ENCODE assay signal across 19 cellular contexts in genomic region chr6:130888246-130888645, GRCh38.
A peak's percentile ranks its signal among the peaks of the same experiment; 100 is the strongest.
DNase-seq lines count a peak whose midpoint lies in the region; ATAC-seq, FAIRE-seq and TF ChIP-seq lines count a peak whose summit lies in the region.
"Had no signal": no experiment of that assay in that cellular context is flagged by ENCODE, and none has a peak within 500 bp of the region (broad histone marks: within the 10 kb centered on the region; RNA-seq: fewer than 3 reads in every experiment).

No MANE protein-coding gene starts in this region.

- BruUV-seq in endothelial cell of umbilical vein (replicated peaks; lab: Mats Ljungman, UMichigan) = no TSS peak

- H3K4me2 ChIP-seq in endothelial cell of umbilical vein (ENCODE audit: insufficient read depth, low read length) = no peak overlapping the region
- H3K4me2 ChIP-seq: BLaER1, GM23338 had no signal

- H3K9me1 ChIP-seq in endothelial cell of umbilical vein (replicated peaks; ENCODE audit: control insufficient read depth, extremely low read depth, insufficient read depth, low read length) = no peaks in the 10 kb centered on the region

- H3K9me3 ChIP-seq in T-helper 17 cell (ENCODE audit: control insufficient read depth, low read length, poor library complexity, severe bottlenecking) (no peaks in the 10 kb centered on the region), endothelial cell of umbilical vein (replicated peaks; ENCODE audit: control insufficient read depth, insufficient read depth, low read length) (no peaks in the 10 kb centered on the region)
- H3K9me3 ChIP-seq: BLaER1, Peyer's patch had no signal

- H3K4me1 Mint-ChIP-seq in T-helper 17 cell = peaks cover 10% of the 10 kb centered on the region
- H3K4me1 Mint-ChIP-seq in nephron = peaks cover 24% of the 10 kb centered on the region
- H3K4me1 Mint-ChIP-seq: CD4-positive, alpha-beta memory T cell had no signal

- DNase-seq in T-helper 17 cell = no peak
- DNase-seq in endothelial cell of umbilical vein (ENCODE audit: low read depth, low spot score) = peak; percentile 44
- DNase-seq in superior temporal gyrus (ENCODE audit: extremely low spot score) = peak; percentile 80
- DNase-seq in SIG-M5 treated with dmso at 0.1 percent for 504 hours (lab: John Stamatoyannopoulos, UW; ENCODE audit: unreplicated experiment) = no peak
- no peak for DNase-seq in NCI-H446 (lab: John Stamatoyannopoulos, UW)
- DNase-seq in NCI-H1930 (lab: John Stamatoyannopoulos, UW) = no peak
- DNase-seq: CD4-positive, alpha-beta memory T cell; EL; HCEC 1CT; MM.1S; NCI-H1092; NCI-H1436 treated with DMSO at 0.1 percent for 48 hours; NCI-H2029 treated with DMSO at 0.1 percent for 48 hours; NCI-H2171 treated with DMSO at 0.1 percent for 48 hours; Peyer's patch had no signal

- no peak for ATAC-seq in T-helper 17 cell
- ATAC-seq: GM23338 had no signal

- H3K79me2 ChIP-seq in endothelial cell of umbilical vein (ENCODE audit: control insufficient read depth, insufficient read depth, low read length) = no peaks in the 10 kb centered on the region

- peak; percentile 15 for FAIRE-seq in endothelial cell of umbilical vein (lab: Jason Lieb, UNC)
- FAIRE-seq: GM12891 had no signal

- POLR2A ChIA-PET in endothelial cell of umbilical vein (lab: Charles Lee) = no interaction called here

- TF ChIP-seq CTCF in endothelial cell of umbilical vein (IDR thresholded peaks at IDR 0.05; ENCODE audit: extremely low read depth in 1 of 2, insufficient read depth in 1 of 2, low read depth in 1 of 2, low read length in 2 of 2) = no peak
- no peak for TF ChIP-seq CTCF in nephron (IDR thresholded peaks at IDR 0.05; ENCODE audit: unreplicated experiment in 3 of 3)

- H3K27ac Mint-ChIP-seq in T-helper 17 cell (peak overlapping the region; percentile 47), nephron (peak overlapping the region; percentile 0 to 53 (median 1))
- H3K27ac Mint-ChIP-seq: CD4-positive, alpha-beta memory T cell; GM23338 had no signal

- H3K27me3 ChIP-seq in endothelial cell of umbilical vein (ENCODE audit: control insufficient read depth in 2 of 2, insufficient read depth in 2 of 2, low read length in 2 of 2) = no peaks in the 10 kb centered on the region
- H3K27me3 ChIP-seq: BLaER1, Peyer's patch had no signal

- TF ChIP-seq POLR2A in endothelial cell of umbilical vein (IDR thresholded peaks at IDR 0.05; ENCODE audit: low read depth, low read length) = no peak

- no peak overlapping the region for H3K27ac ChIP-seq in endothelial cell of umbilical vein (ENCODE audit: insufficient read depth, low read depth, low read length)
- H3K27ac ChIP-seq: BLaER1, Peyer's patch had no signal

- peaks cover 1 to 2% of the 10 kb centered on the region in 2 experiments for H3K36me3 ChIP-seq in endothelial cell of umbilical vein (ENCODE audit: control insufficient read depth in 2 of 2, extremely low read depth in 1 of 2, insufficient read depth in 2 of 2, low read length in 2 of 2)

- CTCF ChIA-PET in endothelial cell of umbilical vein (lab: Charles Lee) = interaction anchor here (1.8 to 14.6 kb wide), 2 partner anchors 228 to 645 kb away, joined by 6 to 436 read pairs; no protein-coding TSS in a partner anchor

- dilution Hi-C loops in endothelial cell of umbilical vein (cut with MboI; ENCODE audit: extremely low pct_ligation_motif_present, low sequenced_read_pairs) = no loop called here

- H3K27me3 Mint-ChIP-seq in T-helper 17 cell (no peaks in the 10 kb centered on the region), nephron (ENCODE audit: low read depth) (no peaks in the 10 kb centered on the region)
- H3K27me3 Mint-ChIP-seq: CD4-positive, alpha-beta memory T cell had no signal

- peak overlapping the region; percentile 35 for H2AFZ ChIP-seq in endothelial cell of umbilical vein (ENCODE audit: low read depth, low read length)
- H2AFZ ChIP-seq: GM23338 had no signal

- no peak overlapping the region for H3K4me3 Mint-ChIP-seq in T-helper 17 cell
- no peak overlapping the region for H3K4me3 Mint-ChIP-seq in nephron
- H3K4me3 Mint-ChIP-seq: CD4-positive, alpha-beta memory T cell; GM23338 had no signal

- peaks cover 3% of the 10 kb centered on the region for H3K36me3 Mint-ChIP-seq in T-helper 17 cell (ENCODE audit: low read depth)
- H3K36me3 Mint-ChIP-seq in nephron (ENCODE audit: low read depth) = peaks cover 22% of the 10 kb centered on the region

- intact Hi-C loops in endothelial cell of umbilical vein (cut with micrococcal nuclease) = loop anchor here (10.0 kb wide), 1 partner anchor 307 kb away; no protein-coding TSS in a partner anchor

- H3K9me3 Mint-ChIP-seq in nephron = no peaks in the 10 kb centered on the region
- H3K9me3 Mint-ChIP-seq: CD4-positive, alpha-beta memory T cell; GM23338 had no signal

- H3K4me3 ChIP-seq in endothelial cell of umbilical vein (replicated peaks in 1 of 3; ENCODE audit: insufficient read depth in 1 of 3, low read depth in 1 of 3, low read length in 3 of 3) = no peak overlapping the region
- H3K4me3 ChIP-seq: BLaER1, GM23338, Peyer's patch had no signal

- H4K20me1 ChIP-seq in endothelial cell of umbilical vein (replicated peaks; ENCODE audit: control insufficient read depth, extremely low read depth, insufficient read depth, low read length) = no peaks in the 10 kb centered on the region
- H4K20me1 ChIP-seq: BLaER1 had no signal

- H3K4me1 ChIP-seq in endothelial cell of umbilical vein (ENCODE audit: control insufficient read depth, extremely low read depth, insufficient read depth, low read length) = peaks cover 5% of the 10 kb centered on the region
- H3K4me1 ChIP-seq: BLaER1, Peyer's patch had no signal

- H3K9ac ChIP-seq in endothelial cell of umbilical vein (replicated peaks; ENCODE audit: extremely low read depth, insufficient read depth, low read length) = no peak overlapping the region
- H3K9ac ChIP-seq: BLaER1 had no signal

TF ChIP-seq in endothelial cell of umbilical vein, 7 proteins besides CTCF, POLR2A, EP300 and RAD21:
- TF ChIP-seq MAX (IDR thresholded peaks at IDR 0.05; ENCODE audit: insufficient read depth, insufficient read length) (no peak), FOS (IDR thresholded peaks at IDR 0.05; ENCODE audit: borderline replicate concordance, insufficient read depth, low read length) (no peak), MYC (IDR thresholded peaks at IDR 0.05; ENCODE audit: low read depth, low read length) (no peak), POLR2AphosphoS5 (IDR thresholded peaks at IDR 0.05; ENCODE audit: insufficient read depth, low read depth, low read length) (no peak), EZH2 (IDR thresholded peaks at IDR 0.05; ENCODE audit: borderline replicate concordance, low read depth, low read length, severe bottlenecking) (no peak), GATA2 (IDR thresholded peaks at IDR 0.05; ENCODE audit: insufficient read depth, insufficient read length, low read depth, low read length) (no peak), JUN (IDR thresholded peaks at IDR 0.05; ENCODE audit: borderline replicate concordance, insufficient read depth, insufficient read length, low read depth) (no peak)
TF ChIP-seq in endothelial cell of umbilical vein: peak in this region for 0.

Comparison
In these comparisons a context has a peak if more than half of its experiments do, and no peak if none do; other contexts are left out.
1. DNase-seq: peak in endothelial cell of umbilical vein (single experiment) and superior temporal gyrus (single experiment); none in T-helper 17 cell (0 of 3), SIG-M5 treated with dmso at 0.1 percent for 504 hours (single experiment), NCI-H446 (0 of 2) and NCI-H1930 (0 of 2).